In the genomic region with DNA sequence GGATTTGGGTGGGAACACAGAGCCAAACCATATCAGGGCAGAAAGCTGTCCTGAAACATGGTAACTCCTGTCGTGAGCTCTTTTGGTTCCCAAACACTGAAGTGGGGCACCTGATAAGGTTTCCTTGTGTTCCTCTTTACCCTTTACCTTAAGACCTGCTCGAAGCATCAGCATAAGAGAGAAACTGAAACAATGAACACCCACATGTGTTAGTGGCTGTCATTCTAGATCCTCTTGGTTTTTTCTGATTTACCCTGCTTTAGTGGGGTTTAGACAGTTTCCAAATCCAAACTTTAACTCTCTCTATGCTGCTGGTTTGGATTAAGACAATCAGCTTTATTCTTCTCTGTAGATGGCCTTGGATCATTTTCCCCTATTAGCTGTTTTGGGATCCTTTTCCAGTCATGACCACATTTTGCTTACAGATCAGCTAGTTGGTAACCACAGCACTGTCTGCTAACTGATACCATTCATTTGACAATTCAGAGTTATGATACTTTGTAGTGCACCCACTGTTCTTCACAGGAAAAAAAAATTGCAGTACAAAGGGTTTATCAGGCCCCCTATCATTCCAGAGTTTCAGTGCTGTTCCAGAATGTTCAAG, we compare ENCODE assay signal across 12 cellular contexts. TPM values are rescaled to one million over a fixed set of nuclear protein-coding genes. Genes with fewer than 3 reads are reported as not detected.
DNase-seq lines count a peak whose midpoint lies in the region; ATAC-seq and TF ChIP-seq lines count a peak whose summit lies in the region.
"Had no signal": no experiment of that assay in that cellular context is flagged by ENCODE, and none has a peak within 500 bp of the region (broad histone marks: within the 10 kb centered on the region; RNA-seq: fewer than 3 reads in every experiment).

No MANE protein-coding gene starts in this region.

- H3K4me3 ChIP-seq in muscle layer of duodenum (ENCODE audit: low read depth in 1 of 2, low read length in 2 of 2) (no peak overlapping the region), BE2C (ENCODE audit: low read depth, low read length) (no peak overlapping the region)
- H3K4me3 ChIP-seq: transverse colon had no signal

- peak; percentile 51 to 56 for ATAC-seq in activated CD4-positive, CD25-positive, alpha-beta regulatory T cell treated with anti-CD3 and anti-CD28 coated beads, Interleukin-2, amount 50 U/mL, for 24 hours
- peak; percentile 48 for ATAC-seq in GM21529 (IDR thresholded peaks at IDR 0.05; ENCODE audit: unreplicated experiment)
- peak; percentile 51 for ATAC-seq in HG03354 (IDR thresholded peaks at IDR 0.05; ENCODE audit: poor library complexity, severe bottlenecking, unreplicated experiment)

- no peak for TF ChIP-seq CTCF in BE2C (IDR thresholded peaks at IDR 0.05; ENCODE audit: low read depth, low read length)

- no peaks in the 10 kb centered on the region for H3K27me3 ChIP-seq in muscle layer of duodenum (ENCODE audit: low read depth, low read length)
- H3K27me3 ChIP-seq in BE2C = no peaks in the 10 kb centered on the region
- H3K27me3 ChIP-seq: transverse colon had no signal

- H3K4me1 ChIP-seq in muscle layer of duodenum (ENCODE audit: control insufficient read depth in 1 of 2, insufficient read depth in 2 of 2, low read length in 2 of 2) (no peaks in the 10 kb centered on the region), BE2C (no peaks in the 10 kb centered on the region)
- H3K4me1 ChIP-seq: transverse colon had no signal

- no peaks in the 10 kb centered on the region for H3K36me3 ChIP-seq in muscle layer of duodenum (ENCODE audit: control insufficient read depth in 1 of 2, insufficient read depth in 2 of 2, low read length in 2 of 2)
- no peaks in the 10 kb centered on the region for H3K36me3 ChIP-seq in BE2C
- H3K36me3 ChIP-seq: transverse colon had no signal

- no peak for DNase-seq in activated CD4-positive, CD25-positive, alpha-beta regulatory T cell (lab: John Stamatoyannopoulos, UW)
- DNase-seq in NK-92 (lab: John Stamatoyannopoulos, UW; ENCODE audit: unreplicated experiment) = no peak
- DNase-seq in hepatic stellate cell (ENCODE audit: low spot score) = no peak
- no peak for DNase-seq in BE2C
- DNase-seq: DND-41; naive thymus-derived CD4-positive, alpha-beta T cell; transverse colon had no signal

- H3K27ac ChIP-seq in muscle layer of duodenum (ENCODE audit: low read length) = peak overlapping the region; percentile 32
- H3K27ac ChIP-seq: 22Rv1 had no signal

- H3K9me3 ChIP-seq in muscle layer of duodenum (ENCODE audit: control insufficient read depth in 1 of 2, low read length in 2 of 2) = no peaks in the 10 kb centered on the region
- H3K9me3 ChIP-seq in BE2C = no peaks in the 10 kb centered on the region

RNA-seq across cellular contexts. Expression of a gene that starts 1.0 kb away (rescaled TPM):
- polyA plus RNA-seq in BE2C (2012; ENCODE audit: insufficient read depth, insufficient read length, low read depth) = not detected

RNA-seq across cellular contexts. Expression of a gene that starts 49.2 kb away (rescaled TPM):
- polyA plus RNA-seq in BE2C (2012; ENCODE audit: insufficient read depth, insufficient read length, low read depth) = not detected
- polyA plus RNA-seq: naive thymus-derived CD4-positive, alpha-beta T cell had no signal

RNA-seq across cellular contexts. Expression of a gene that starts 58.2 kb away (rescaled TPM):
- not detected for polyA plus RNA-seq in BE2C (2012; ENCODE audit: insufficient read depth, insufficient read length, low read depth)
- polyA plus RNA-seq: naive thymus-derived CD4-positive, alpha-beta T cell had no signal
